In the genomic region with DNA sequence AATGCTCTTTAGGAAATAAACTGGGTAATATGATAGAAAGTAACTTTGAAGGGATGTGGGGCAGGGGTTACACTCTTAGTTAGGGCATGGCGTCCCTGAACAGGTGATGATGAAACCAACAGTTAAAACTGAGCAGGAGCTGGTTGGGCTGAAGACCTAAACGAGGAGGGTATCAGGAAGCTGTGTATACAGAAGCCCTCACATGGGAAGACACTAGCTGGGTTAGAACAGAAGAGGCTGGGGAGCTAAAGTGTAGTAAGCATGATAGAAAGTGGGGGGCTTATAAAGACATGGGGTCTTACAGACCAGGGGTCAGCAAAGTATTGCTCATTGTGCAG, we compare ENCODE assay signal across 1 cellular context.
TF ChIP-seq lines count a peak whose summit lies in the region.

No MANE protein-coding gene starts in this region.

TF ChIP-seq in GM12878, 131 proteins besides CTCF, POLR2A, EP300 and RAD21:
- TF ChIP-seq MEF2A (IDR thresholded peaks at IDR 0.05; ENCODE audit: insufficient read depth, low read depth, low read length) (no peak), POU2F2 (IDR thresholded peaks at IDR 0.05; ENCODE audit: borderline replicate concordance, low read depth, low read length) (no peak), JUNB (IDR thresholded peaks at IDR 0.05) (no peak), ZNF274 (IDR thresholded peaks at IDR 0.05; ENCODE audit: insufficient read depth, insufficient read length) (no peak), PAX8 (IDR thresholded peaks at IDR 0.05) (no peak), SIN3A (IDR thresholded peaks at IDR 0.05; ENCODE audit: low read depth, low read length) (no peak), EED (IDR thresholded peaks at IDR 0.05; ENCODE audit: low read depth) (no peak), DPF2 (IDR thresholded peaks at IDR 0.05) (no peak), TARDBP (IDR thresholded peaks at IDR 0.05; ENCODE audit: borderline replicate concordance) (no peak), RBBP5 (conservative IDR thresholded peaks at IDR 0.05) (no peak)
